In the genomic region with DNA sequence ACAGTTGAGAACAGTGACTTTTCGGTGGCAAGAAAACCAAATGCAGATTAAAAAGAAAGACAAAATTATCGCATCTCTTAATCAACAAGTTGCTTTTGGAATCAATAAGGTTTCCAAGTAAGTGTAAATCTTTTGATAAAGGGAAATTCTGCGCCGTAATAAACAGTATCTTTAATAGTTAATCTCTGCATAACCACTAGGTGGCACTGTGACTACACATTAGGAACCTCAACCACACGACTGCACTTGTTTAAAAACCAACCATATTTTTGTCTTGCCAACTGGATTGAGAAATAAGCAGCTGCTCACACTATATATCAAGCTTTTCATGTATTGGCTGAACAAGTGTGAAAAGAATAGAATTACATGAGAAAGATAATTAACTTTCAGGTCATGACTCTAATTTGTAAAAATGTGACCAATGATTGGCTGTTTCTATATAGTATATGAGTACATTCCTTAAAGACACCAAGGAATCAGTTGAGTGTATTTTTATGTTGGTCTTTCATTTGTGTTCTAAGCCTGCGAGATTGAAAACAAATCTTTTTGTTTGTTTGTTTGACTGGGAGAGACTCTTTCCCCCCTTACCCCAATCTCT, we compare ENCODE assay signal across 8 cellular contexts.
DNase-seq lines count a peak whose midpoint lies in the region; FAIRE-seq and TF ChIP-seq lines count a peak whose summit lies in the region.

No MANE protein-coding gene starts in this region.

- peak; percentile 1 to 13 for DNase-seq in activated CD8-positive, alpha-beta memory T cell treated with anti-CD3 and anti-CD28 coated beads for 1 hour (ENCODE audit: extremely low read depth in 1 of 2, low read depth in 1 of 2)
- DNase-seq in activated CD8-positive, alpha-beta memory T cell treated with anti-CD3 and anti-CD28 coated beads for 24 hours = no peak
- DNase-seq in HEK293T (ENCODE audit: extremely low spot score) (peak; percentile 66), NCI-H1417 treated with DMSO at 0.1 percent for 48 hours (lab: John Stamatoyannopoulos, UW) (peak; percentile 33), SKM-1 (lab: John Stamatoyannopoulos, UW; ENCODE audit: unreplicated experiment) (peak; percentile 38), MCF 10A (ENCODE audit: unreplicated experiment) (peak; percentile 76), keratinocyte (ENCODE audit: low read depth, low spot score) (peak; percentile 13)
- DNase-seq in stimulated activated CD4-positive, alpha-beta T cell treated with anti-CD3 and anti-CD28 coated beads, TNF-alpha, amount 100 ng/mL, for 1 hour (ENCODE audit: low read depth in 3 of 3, low spot score in 1 of 3) = peak in 2 of 3 donors; percentile 2 to 15

- CTCF ChIA-PET in HEK293T (lab: Yijun Ruan, JAX) (interaction anchor here (0.6 kb wide), 2 partner anchors 156 to 253 kb away, joined by 3 to 4 read pairs; no protein-coding TSS in a partner anchor), MCF 10A (lab: Yijun Ruan, JAX) (interaction anchor here (0.6 to 6.9 kb wide), 15 partner anchors 10 to 1515 kb away, joined by 3 to 110 read pairs (median 3); no protein-coding TSS in a partner anchor)

- H3K4me1 ChIP-seq in keratinocyte (ENCODE audit: control insufficient read depth, extremely low read depth, insufficient read depth, low read length) = no peaks in the 10 kb centered on the region

- no peak overlapping the region for H3K27ac ChIP-seq in keratinocyte (ENCODE audit: control insufficient read depth, insufficient read depth, low read length)

- H3K27me3 Mint-ChIP-seq in MCF 10A (ENCODE audit: insufficient read depth, unreplicated experiment) = no peaks in the 10 kb centered on the region

- H3K9me3 Mint-ChIP-seq in MCF 10A (ENCODE audit: unreplicated experiment) = no peaks in the 10 kb centered on the region

- peak overlapping the region; percentile 17 for H3K4me2 ChIP-seq in keratinocyte (ENCODE audit: control insufficient read depth, extremely low read depth, insufficient read depth, low read depth, low read length)

- no peak overlapping the region for H3K4me3 ChIP-seq in keratinocyte (ENCODE audit: control insufficient read depth in 2 of 3, extremely low read depth in 1 of 3, insufficient read depth in 2 of 3, low read depth in 1 of 3, low read length in 3 of 3)

- H3K9me3 ChIP-seq in keratinocyte (ENCODE audit: control insufficient read depth, low read depth, low read length) = no peaks in the 10 kb centered on the region

- H3K36me3 ChIP-seq in keratinocyte (ENCODE audit: control insufficient read depth in 2 of 2, extremely low read depth in 1 of 2, insufficient read depth in 2 of 2, low read length in 2 of 2) = no peaks in the 10 kb centered on the region

- dilution Hi-C loops in keratinocyte (cut with MboI; ENCODE audit: extremely low pct_ligation_motif_present, low sequenced_read_pairs) = no loop called here

- H3K27ac Mint-ChIP-seq in MCF 10A (ENCODE audit: low read depth, unreplicated experiment) = no peak overlapping the region

- no peak overlapping the region for H2AFZ ChIP-seq in keratinocyte (ENCODE audit: control insufficient read depth, low read length)

- peak; percentile 68 for FAIRE-seq in keratinocyte (lab: Jason Lieb, UNC)

- H4K20me1 ChIP-seq in keratinocyte (ENCODE audit: control insufficient read depth, extremely low read depth, insufficient read depth, low read length) = no peaks in the 10 kb centered on the region

- no peaks in the 10 kb centered on the region for H3K36me3 Mint-ChIP-seq in MCF 10A (ENCODE audit: insufficient read depth, unreplicated experiment)

- TF ChIP-seq CTCF in MCF 10A (IDR thresholded peaks at IDR 0.05; ENCODE audit: unreplicated experiment) (peak; percentile 58), keratinocyte (optimal IDR thresholded peaks at IDR 0.05 in 1 of 3, IDR thresholded peaks at IDR 0.05 in 1 of 3, conservative IDR thresholded peaks at IDR 0.05 in 1 of 3; ENCODE audit: extremely low read depth in 1 of 3, insufficient read depth in 2 of 3, low read length in 3 of 3) (peak in 1 of 3 experiments; percentile 58)

- no peaks in the 10 kb centered on the region for H3K27me3 ChIP-seq in keratinocyte (ENCODE audit: control insufficient read depth, extremely low read depth, insufficient read depth, low read length)

- no peak overlapping the region for H3K9ac ChIP-seq in keratinocyte (ENCODE audit: control insufficient read depth, extremely low read depth, insufficient read depth, low read length)

- POLR2A ChIA-PET in HEK293T (lab: Yijun Ruan, JAX) = no interaction called here
- POLR2A ChIA-PET in MCF 10A (lab: Yijun Ruan, JAX) = interaction anchor here (0.7 kb wide), 1 partner anchor 15 kb away, joined by 3 read pairs; no protein-coding TSS in a partner anchor

- no peaks in the 10 kb centered on the region for H3K9me1 ChIP-seq in keratinocyte (ENCODE audit: control insufficient read depth, extremely low read depth, insufficient read depth, low read length)

- BruUV-seq in MCF 10A (replicated peaks; lab: Mats Ljungman, UMichigan) = no TSS peak

- no peaks in the 10 kb centered on the region for H3K79me2 ChIP-seq in keratinocyte (ENCODE audit: control insufficient read depth, insufficient read depth, low read length)

- intact Hi-C loops in MCF 10A (cut with micrococcal nuclease) = loop anchor here (1.0 to 5.0 kb wide), 4 partner anchors 156 to 1070 kb away; no protein-coding TSS in a partner anchor

- no peak overlapping the region for H3K4me3 Mint-ChIP-seq in MCF 10A (ENCODE audit: unreplicated experiment)

- no peaks in the 10 kb centered on the region for H3K4me1 Mint-ChIP-seq in MCF 10A (ENCODE audit: insufficient read depth, unreplicated experiment)

TF ChIP-seq in HEK293T, 16 proteins besides CTCF, POLR2A, EP300 and RAD21:
- TF ChIP-seq SP1 (IDR thresholded peaks at IDR 0.05) (no peak), TARDBP (IDR thresholded peaks at IDR 0.05) (no peak), FOXM1 (IDR thresholded peaks at IDR 0.05; ENCODE audit: borderline replicate concordance) (no peak), L3MBTL2 (conservative IDR thresholded peaks at IDR 0.05) (no peak), ARNT (IDR thresholded peaks at IDR 0.05) (no peak), BHLHE40 (IDR thresholded peaks at IDR 0.05; ENCODE audit: borderline replicate concordance) (no peak), ZNF384 (IDR thresholded peaks at IDR 0.05) (no peak), PKNOX1 (IDR thresholded peaks at IDR 0.05) (no peak), NFRKB (IDR thresholded peaks at IDR 0.05) (no peak), ELF4 (IDR thresholded peaks at IDR 0.05) (no peak), FOXK2 (IDR thresholded peaks at IDR 0.05) (no peak), LEF1 (IDR thresholded peaks at IDR 0.05; ENCODE audit: borderline replicate concordance) (no peak), CTBP1 (IDR thresholded peaks at IDR 0.05; ENCODE audit: borderline replicate concordance) (no peak)
